ENCODE assay signal across 15 cellular contexts in the genomic region with DNA sequence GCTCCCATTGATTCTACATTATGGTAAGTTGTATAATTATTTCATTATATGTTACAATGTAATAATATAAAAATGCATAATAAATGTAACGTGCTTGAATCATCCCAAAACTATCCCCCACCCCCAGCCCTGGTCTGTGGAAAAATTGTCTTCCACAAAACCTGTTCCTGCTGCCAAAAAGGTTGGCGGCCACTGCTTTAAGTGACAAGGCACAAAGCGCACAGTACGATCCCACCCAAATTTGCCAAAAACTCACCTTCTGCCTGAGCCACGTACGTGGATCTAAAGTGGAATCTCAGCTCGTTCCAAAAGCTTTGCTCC. TPM values are rescaled to one million over a fixed set of nuclear protein-coding genes. Genes with fewer than 3 reads are reported as not detected.
A peak's percentile ranks its signal among the peaks of the same experiment; 100 is the strongest.
DNase-seq lines count a peak whose midpoint lies in the region; ATAC-seq and TF ChIP-seq lines count a peak whose summit lies in the region.
"Had no signal": no experiment of that assay in that cellular context is flagged by ENCODE, and none has a peak within 500 bp of the region (broad histone marks: within the 10 kb centered on the region; RNA-seq: fewer than 3 reads in every experiment).

No MANE protein-coding gene starts in this region.

- H3K9me3 Mint-ChIP-seq in glutamatergic neuron (ENCODE audit: unreplicated experiment): peaks cover 17% of the 10 kb centered on the region
- H3K9me3 Mint-ChIP-seq: CD4-positive, alpha-beta T cell had no signal

- H3K36me3 ChIP-seq in ACC112 (ENCODE audit: insufficient read depth, low read length): no peaks in the 10 kb centered on the region
- H3K36me3 ChIP-seq in Panc1 (ENCODE audit: control insufficient read depth, insufficient read depth, low read length): no peaks in the 10 kb centered on the region
- no peaks in the 10 kb centered on the region for H3K36me3 ChIP-seq in prostate gland

- peaks cover 11% of the 10 kb centered on the region for H3K79me2 ChIP-seq in ACC112 (ENCODE audit: control insufficient read depth, insufficient read depth, low read length, unreplicated experiment)

- intact Hi-C loops in Panc1 (cut with micrococcal nuclease; ENCODE audit: unreplicated experiment) (no loop called here), prostate gland (cut with DNase I) (no loop called here)

- H3K4me3 Mint-ChIP-seq in glutamatergic neuron (ENCODE audit: unreplicated experiment): peak overlapping the region; percentile 85
- H3K4me3 Mint-ChIP-seq: CD4-positive, alpha-beta T cell had no signal

- WGBS in prostate gland: 76% methylated on average over 7 of the region's 7 CpGs

- H2AFZ ChIP-seq in ACC112 (ENCODE audit: low read length, unreplicated experiment): no peak overlapping the region

- CTCF ChIA-PET in Panc1 (lab: Charles Lee): interaction anchor here (0.6 to 2.8 kb wide), 2 partner anchors 47 to 310 kb away, joined by 3 to 9 read pairs; no protein-coding TSS in a partner anchor

- no peaks in the 10 kb centered on the region for H3K9me3 ChIP-seq in Panc1 (ENCODE audit: control insufficient read depth, insufficient read depth, low read depth, low read length)
- H3K9me3 ChIP-seq in prostate gland: no peaks in the 10 kb centered on the region

- H3K4me1 Mint-ChIP-seq in glutamatergic neuron (ENCODE audit: low read depth, unreplicated experiment): peaks cover 50% of the 10 kb centered on the region

- BruUV-seq in Panc1 (replicated peaks; lab: Mats Ljungman, UMichigan): no TSS peak

- H3K27ac Mint-ChIP-seq in glutamatergic neuron (ENCODE audit: unreplicated experiment): peak overlapping the region; percentile 90
- H3K27ac Mint-ChIP-seq: CD4-positive, alpha-beta T cell had no signal

- H3K4me1 ChIP-seq in ACC112 (ENCODE audit: control insufficient read depth, insufficient read depth, low read length, unreplicated experiment): peaks cover 46% of the 10 kb centered on the region
- peaks cover 75% of the 10 kb centered on the region for H3K4me1 ChIP-seq in Panc1 (ENCODE audit: control insufficient read depth, insufficient read depth, low read length)
- peaks cover 40% of the 10 kb centered on the region for H3K4me1 ChIP-seq in prostate gland (replicated peaks)

- H3K36me3 Mint-ChIP-seq in glutamatergic neuron (ENCODE audit: unreplicated experiment): no peaks in the 10 kb centered on the region

- TF ChIP-seq CTCF in Panc1 (IDR thresholded peaks at IDR 0.05) (no peak), glutamatergic neuron (IDR thresholded peaks at IDR 0.05; ENCODE audit: partially characterized antibody, unreplicated experiment) (no peak), prostate gland (IDR thresholded peaks at IDR 0.05) (no peak)

- POLR2A ChIA-PET in Panc1 (lab: Charles Lee): no interaction called here

- H3K27me3 ChIP-seq in ACC112 (ENCODE audit: insufficient read depth, low read length) (no peaks in the 10 kb centered on the region), Panc1 (ENCODE audit: control insufficient read depth, insufficient read depth, low read length) (no peaks in the 10 kb centered on the region), prostate gland (replicated peaks; ENCODE audit: insufficient read depth) (no peaks in the 10 kb centered on the region)

- H3K27me3 Mint-ChIP-seq in glutamatergic neuron (ENCODE audit: unreplicated experiment): peaks cover 15% of the 10 kb centered on the region
- H3K27me3 Mint-ChIP-seq: CD4-positive, alpha-beta T cell had no signal

- in situ Hi-C loops in Panc1 (cut with HindIII; ENCODE audit: low pct_unique_long_range_greater_than_20kb, low sequenced_read_pairs): no loop called here

- DNase-seq in Panc1 (ENCODE audit: low read depth, low spot score): no peak
- DNase-seq in glutamatergic neuron: no peak
- no peak for DNase-seq in prostate gland (ENCODE audit: low spot score)
- no peak for DNase-seq in NCI-H524 (lab: John Stamatoyannopoulos, UW)
- no peak for DNase-seq in DMS79 treated with DMSO at 0.1 percent for 48 hours (lab: John Stamatoyannopoulos, UW)
- DNase-seq in NCI-H526 (lab: John Stamatoyannopoulos, UW): no peak
- DNase-seq: activated naive CD4-positive, alpha-beta T cell treated with anti-CD3 and anti-CD28 coated beads, Interleukin-2, amount 50 U/mL, for 16 hours; CD4-positive, alpha-beta T cell; DND-41; KBM-7; NCI-H187 treated with DMSO at 0.1 percent for 48 hours; NCI-H446 treated with DMSO at 0.1 percent for 48 hours; occipital lobe had no signal

- H3K4me3 ChIP-seq in ACC112 (ENCODE audit: low read depth, low read length) (no peak overlapping the region), Panc1 (ENCODE audit: low read depth in 2 of 2, low read length in 2 of 2) (no peak overlapping the region), prostate gland (peak overlapping the region in 1 of 2 donors; percentile 5)

- TF ChIP-seq POLR2A in prostate gland (IDR thresholded peaks at IDR 0.05): no peak

- ATAC-seq in Panc1 (no peak), HG02763 (IDR thresholded peaks at IDR 0.05; ENCODE audit: unreplicated experiment) (no peak)

- peak overlapping the region; percentile 89 for H3K27ac ChIP-seq in ACC112 (ENCODE audit: low read depth, low read length)
- peak overlapping the region; percentile 83 for H3K27ac ChIP-seq in Panc1 (ENCODE audit: low read length)
- H3K27ac ChIP-seq in prostate gland: peak overlapping the region; percentile 78 to 90

RNA-seq across cellular contexts. Expression of a gene that starts 14.5 kb away (rescaled TPM):
- total RNA-seq in Panc1 (2021; ENCODE audit: unreplicated experiment): 40.1 TPM
- polyA plus RNA-seq in Panc1 (2012; ENCODE audit: insufficient read length): 67.2 TPM
- total RNA-seq in glutamatergic neuron (ENCODE audit: unreplicated experiment): 17.2 TPM
- 100 to 1,000 TPM in 1 of 2 donors, 10 to 100 TPM in 1; 76.9 to 170 TPM for total RNA-seq in prostate gland

RNA-seq across cellular contexts. Expression of a gene that starts 45.3 kb away (rescaled TPM):
- total RNA-seq in Panc1 (2021; ENCODE audit: unreplicated experiment) (4.5 TPM), glutamatergic neuron (ENCODE audit: unreplicated experiment) (3.7 TPM), prostate gland (10 to 100 TPM; 42.8 to 54.6 TPM)
- polyA plus RNA-seq in Panc1 (2012; ENCODE audit: insufficient read length): 2.8 TPM
